ENCODE assay signal across 7 cellular contexts in the genomic region with DNA sequence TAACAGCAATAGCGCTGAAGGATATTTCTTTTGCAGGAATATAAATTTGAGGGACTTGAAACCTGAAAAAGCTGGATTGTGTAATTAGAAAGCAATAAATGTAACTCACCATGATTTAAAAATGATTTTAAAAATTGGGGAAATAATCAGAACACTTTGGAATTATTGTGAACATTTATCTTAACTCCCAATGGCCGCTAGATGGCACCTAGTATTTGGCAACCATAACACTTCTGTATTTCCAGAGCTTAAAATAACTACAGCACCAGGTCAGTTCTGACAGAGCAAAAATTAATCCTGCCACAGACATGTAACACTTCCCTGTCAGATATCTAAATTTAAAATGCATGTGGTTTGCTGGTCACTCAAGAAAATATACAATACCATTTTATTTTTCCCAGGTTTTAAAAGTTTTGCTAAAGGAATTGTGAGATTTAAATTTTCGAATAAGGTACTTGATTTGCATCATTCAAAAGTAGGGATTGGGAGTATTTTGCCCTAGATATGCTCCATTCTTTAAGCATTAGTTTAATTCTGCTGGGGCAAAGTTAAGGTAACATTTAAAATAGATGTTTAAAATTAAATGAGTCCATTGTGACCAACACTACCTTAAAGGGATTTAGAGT.
DNase-seq lines count a peak whose midpoint lies in the region; TF ChIP-seq lines count a peak whose summit lies in the region.

No MANE protein-coding gene starts in this region.

- no peaks in the 10 kb centered on the region for H3K9me3 ChIP-seq in SJCRH30 (replicated peaks)

- DNase-seq in GM13976 (ENCODE audit: low spot score) (peak; percentile 30), HCEC 1CT (peak; percentile 70), M059J (ENCODE audit: low read depth) (peak; percentile 63), SJCRH30 (peak; percentile 30 to 79), fibroblast of the aortic adventitia (ENCODE audit: low read depth) (peak; percentile 63), retinal pigment epithelial cell (ENCODE audit: low read depth) (peak; percentile 56), posterior vena cava (ENCODE audit: low spot score) (no peak)

- in situ Hi-C loops in GM13976 (cut with MboI; ENCODE audit: low sequenced_read_pairs, unreplicated experiment): no loop called here

- TF ChIP-seq CTCF in GM13976 (IDR thresholded peaks at IDR 0.05; ENCODE audit: borderline replicate concordance, control extremely low read depth, extremely low read depth, insufficient read depth, missing control alignments) (peak; percentile 69), fibroblast of the aortic adventitia (IDR thresholded peaks at IDR 0.05; ENCODE audit: insufficient read depth, low read length) (peak; percentile 77), retinal pigment epithelial cell (conservative IDR thresholded peaks at IDR 0.05; ENCODE audit: low read depth, low read length) (peak; percentile 74)

- H3K36me3 ChIP-seq in SJCRH30: no peaks in the 10 kb centered on the region

- H3K4me3 ChIP-seq in SJCRH30 (no peak overlapping the region), fibroblast of the aortic adventitia (ENCODE audit: low read depth, low read length) (no peak overlapping the region), retinal pigment epithelial cell (ENCODE audit: low read length) (no peak overlapping the region)

- intact Hi-C loops in posterior vena cava (cut with DNase I): no loop called here

- H3K4me1 ChIP-seq in SJCRH30: no peaks in the 10 kb centered on the region

- H3K27ac ChIP-seq in SJCRH30: no peak overlapping the region

- H3K27me3 ChIP-seq in SJCRH30: no peaks in the 10 kb centered on the region
